Comparison of ENCODE assay signal across 8 cellular contexts in the genomic region with DNA sequence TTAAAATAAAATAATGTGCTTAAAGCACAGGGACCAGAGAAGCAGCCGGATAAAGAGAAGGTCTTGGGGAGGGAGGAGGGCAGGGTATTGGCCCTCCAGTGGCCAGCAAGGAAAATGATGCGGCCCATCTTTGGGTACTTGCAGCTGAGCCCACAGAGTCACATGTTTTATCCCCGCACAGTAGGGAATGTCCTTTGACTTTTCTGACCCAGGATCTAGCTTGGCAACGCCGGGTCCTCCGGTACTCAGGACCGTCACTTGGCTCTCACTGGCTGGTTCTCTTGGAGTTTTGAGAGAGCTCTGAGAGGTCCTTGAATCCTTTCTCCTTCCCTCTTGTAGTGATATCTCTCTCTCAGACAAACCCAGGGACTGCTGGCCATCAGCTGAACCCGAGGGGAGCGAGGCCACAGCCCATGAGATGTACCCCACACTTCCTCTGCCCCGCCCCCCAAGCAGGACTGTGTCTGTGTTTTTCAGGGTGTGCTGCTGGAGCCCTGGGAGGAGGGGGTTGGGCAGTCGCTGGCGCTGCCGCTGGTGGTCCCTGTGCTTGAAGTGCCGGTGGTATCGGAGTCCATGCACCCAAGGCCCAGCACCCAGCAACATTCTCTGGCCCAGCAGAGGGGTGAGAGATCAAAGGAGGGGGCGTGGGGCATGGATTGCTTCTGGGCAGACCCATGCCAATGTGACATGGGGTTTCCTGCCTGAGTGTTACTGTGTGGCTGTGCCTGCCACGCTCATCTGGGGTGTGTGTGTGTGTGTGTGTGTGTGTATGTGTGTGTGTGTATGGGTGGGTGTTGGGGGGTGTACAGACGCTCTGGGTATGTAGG. TPM values are rescaled to one million over a fixed set of nuclear protein-coding genes. Genes with fewer than 3 reads are reported as not detected.
DNase-seq lines count a peak whose midpoint lies in the region; ATAC-seq, FAIRE-seq and TF ChIP-seq lines count a peak whose summit lies in the region.

No MANE protein-coding gene starts in this region.

- peak; percentile 49 for TF ChIP-seq CTCF in GM12873 (IDR thresholded peaks at IDR 0.05; ENCODE audit: insufficient read depth, low read depth, low read length, missing control alignments)
- peak; percentile 20 for TF ChIP-seq CTCF in astrocyte (IDR thresholded peaks at IDR 0.05; ENCODE audit: insufficient read depth, low read depth, low read length)
- peak in 2 of 4 experiments; percentile 34 to 52 for TF ChIP-seq CTCF in sigmoid colon (IDR thresholded peaks at IDR 0.05)

- no peak for FAIRE-seq in astrocyte (lab: Jason Lieb, UNC)

- no peak for TF ChIP-seq EP300 in sigmoid colon (IDR thresholded peaks at IDR 0.05)

- H3K4me3 ChIP-seq in astrocyte (ENCODE audit: insufficient read depth, low read depth, low read length) (peak overlapping the region; percentile 55), sigmoid colon (peak overlapping the region in 3 of 4 donors; percentile 29 to 52 (median 44))

- peaks cover 9% of the 10 kb centered on the region for H3K27me3 Mint-ChIP-seq in astrocyte (ENCODE audit: low read depth, unreplicated experiment)

- no peaks in the 10 kb centered on the region for H3K36me3 Mint-ChIP-seq in astrocyte (ENCODE audit: low read depth, unreplicated experiment)

- H3K27ac Mint-ChIP-seq in astrocyte (ENCODE audit: unreplicated experiment): peak overlapping the region; percentile 67

- intact Hi-C loops in sigmoid colon (cut with DNase I): loop anchor here (10.0 kb wide), 1 partner anchor 114 kb away; no protein-coding TSS in a partner anchor

- no peaks in the 10 kb centered on the region for H4K20me1 ChIP-seq in astrocyte (ENCODE audit: insufficient read depth, low read length)

- peaks cover 16% of the 10 kb centered on the region for H3K4me1 Mint-ChIP-seq in astrocyte (ENCODE audit: low read depth, unreplicated experiment)

- no peaks in the 10 kb centered on the region for H3K79me2 ChIP-seq in astrocyte (ENCODE audit: insufficient read depth, low read length)

- peaks cover 2% of the 10 kb centered on the region for H3K27me3 ChIP-seq in astrocyte (ENCODE audit: insufficient read depth, low read length)
- H3K27me3 ChIP-seq in sigmoid colon: no peaks in the 10 kb centered on the region

- H3K9ac ChIP-seq in astrocyte (ENCODE audit: low read length): peak overlapping the region; percentile 66

- peak overlapping the region; percentile 89 for H3K4me2 ChIP-seq in astrocyte (ENCODE audit: low read length)

- H3K9me3 ChIP-seq in astrocyte (ENCODE audit: insufficient read depth, low read depth, low read length) (no peaks in the 10 kb centered on the region), sigmoid colon (no peaks in the 10 kb centered on the region)

- H3K9me3 Mint-ChIP-seq in astrocyte (ENCODE audit: unreplicated experiment): no peaks in the 10 kb centered on the region

- ATAC-seq in GM19397 (IDR thresholded peaks at IDR 0.05; ENCODE audit: unreplicated experiment) (no peak), HG03097 (IDR thresholded peaks at IDR 0.05; ENCODE audit: low FRiP score, unreplicated experiment) (no peak)

- DNase-seq in astrocyte (ENCODE audit: low read depth) (no peak), hippocampal formation (lab: John Stamatoyannopoulos, UW) (peak; percentile 54 to 73), sigmoid colon (peak; percentile 65), NOMO-1 (lab: John Stamatoyannopoulos, UW; ENCODE audit: unreplicated experiment in 2 of 2) (no peak), LoVo (ENCODE audit: low spot score) (no peak)

- H3K36me3 ChIP-seq in astrocyte (ENCODE audit: insufficient read depth, low read length): no peaks in the 10 kb centered on the region
- H3K36me3 ChIP-seq in sigmoid colon: no peaks in the 10 kb centered on the region

- WGBS in sigmoid colon, 2 donors: 31 to 61% methylated on average over 18 of the region's 18 CpGs

- H3K27ac ChIP-seq in astrocyte (ENCODE audit: low read depth, low read length) (no peak overlapping the region), sigmoid colon (peak overlapping the region in 3 of 4 donors; percentile 66 to 74 (median 73))

- H2AFZ ChIP-seq in astrocyte (ENCODE audit: low read depth, low read length): peak overlapping the region; percentile 86

- TF ChIP-seq POLR2A in sigmoid colon (IDR thresholded peaks at IDR 0.05): no peak

- H3K4me1 ChIP-seq in astrocyte (ENCODE audit: insufficient read depth, low read length) (peaks cover 6% of the 10 kb centered on the region), sigmoid colon (peaks cover 0 to 32% (median 26%) of the 10 kb centered on the region in 4 donors)

- H3K4me3 Mint-ChIP-seq in astrocyte (ENCODE audit: unreplicated experiment): peak overlapping the region; percentile 57

RNA-seq across cellular contexts. Expression of gene HSPA9, which starts 35.5 kb away (rescaled TPM):
- total RNA-seq in astrocyte: 266 and 271 TPM in 2 replicates
- 100 to 1,000 TPM; 148 to 244 (median 192) TPM for total RNA-seq in sigmoid colon
- 100 to 1,000 TPM in 2 of 3 donors, 10 to 100 TPM in 1; 75.1 to 136 (median 101) TPM for polyA plus RNA-seq in sigmoid colon

Comparison
In these comparisons a context has a peak if more than half of its experiments do, and no peak if none do; other contexts are left out.
1. DNase-seq: peak in hippocampal formation (2 of 2) and sigmoid colon (single experiment); none in astrocyte (single experiment), NOMO-1 (0 of 2) and LoVo (single experiment).